Comparison of ENCODE assay signal across 19 cellular contexts in the genomic region with DNA sequence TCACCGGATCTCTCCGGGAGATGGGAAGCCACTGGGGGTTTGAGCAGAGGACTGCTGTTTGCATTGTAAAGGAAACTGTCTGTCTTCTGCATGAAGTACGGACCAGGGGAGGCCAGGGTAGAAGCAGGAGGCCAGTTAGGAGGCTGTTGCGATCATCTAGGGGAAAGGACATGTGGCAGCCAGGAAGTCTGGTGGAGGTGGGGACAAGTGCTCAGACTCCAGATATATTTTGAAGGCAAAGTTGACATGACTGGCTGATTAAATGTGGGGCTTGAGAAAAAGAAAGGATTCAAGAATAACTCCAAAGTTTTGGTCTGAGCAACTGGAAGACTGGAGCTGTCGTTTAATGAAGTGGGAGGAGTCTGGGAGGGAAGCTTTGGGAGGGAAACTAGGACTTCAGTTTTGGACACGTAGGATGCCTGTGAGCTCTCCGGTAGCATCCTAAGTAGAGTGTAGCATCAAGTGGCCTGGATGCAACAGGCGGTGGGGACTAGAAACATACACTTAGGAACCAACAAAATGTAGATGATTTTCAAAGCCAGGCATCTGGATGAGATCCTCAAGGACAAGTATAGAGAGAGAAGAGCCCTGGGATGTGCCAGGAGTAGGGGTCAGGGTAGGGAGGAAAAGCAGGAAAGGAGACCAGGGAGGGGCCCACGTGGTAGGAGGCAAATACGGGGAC. TPM values are rescaled to one million over a fixed set of nuclear protein-coding genes. Genes with fewer than 3 reads are reported as not detected.
A peak's percentile ranks its signal among the peaks of the same experiment; 100 is the strongest.
DNase-seq lines count a peak whose midpoint lies in the region; ATAC-seq, FAIRE-seq and TF ChIP-seq lines count a peak whose summit lies in the region.
"Had no signal": no experiment of that assay in that cellular context is flagged by ENCODE, and none has a peak within 500 bp of the region (broad histone marks: within the 10 kb centered on the region; RNA-seq: fewer than 3 reads in every experiment).

No MANE protein-coding gene starts in this region.

- H4K20me1 ChIP-seq in hepatocyte (ENCODE audit: insufficient read depth, poor library complexity, severe bottlenecking), result no peaks in the 10 kb centered on the region
- H4K20me1 ChIP-seq: BLaER1 had no signal

- H3K36me3 ChIP-seq in right atrium auricular region (no peaks in the 10 kb centered on the region), hepatocyte (replicated peaks; ENCODE audit: insufficient read depth, low read depth) (no peaks in the 10 kb centered on the region), spleen (no peaks in the 10 kb centered on the region)
- H3K36me3 ChIP-seq: BLaER1 had no signal

- H3K79me2 ChIP-seq in hepatocyte, result peaks cover 7% of the 10 kb centered on the region

- DNase-seq in Right ventricle myocardium superior (peak; percentile 4), right atrium auricular region (ENCODE audit: low spot score) (no peak), hepatocyte (ENCODE audit: low spot score) (no peak), substantia nigra (lab: John Stamatoyannopoulos, UW) (no peak), NCI-H1436 (lab: John Stamatoyannopoulos, UW) (no peak), spleen (no peak), GM12891 (ENCODE audit: insufficient read length, low spot score) (no peak)
- DNase-seq: AML-193; Caco-2; CD8-positive, alpha-beta memory T cell; DND-41; GDM1 had no signal

- H3K4me3 ChIP-seq in right atrium auricular region (no peak overlapping the region), hepatocyte (no peak overlapping the region), spleen (no peak overlapping the region)
- H3K4me3 ChIP-seq: BLaER1 had no signal

- TF ChIP-seq CTCF in right atrium auricular region (IDR thresholded peaks at IDR 0.05), result no peak
- TF ChIP-seq CTCF in hepatocyte (IDR thresholded peaks at IDR 0.05; ENCODE audit: poor library complexity), result no peak
- TF ChIP-seq CTCF in spleen (IDR thresholded peaks at IDR 0.05 in 8 of 11, conservative IDR thresholded peaks at IDR 0.05 in 3 of 11), result no peak

- ATAC-seq in Right ventricle myocardium superior (ENCODE audit: poor library complexity) (no peak), GM21423 (IDR thresholded peaks at IDR 0.05; ENCODE audit: unreplicated experiment) (no peak)
- ATAC-seq: HCT116 had no signal

- no peaks in the 10 kb centered on the region for H3K9me2 ChIP-seq in hepatocyte (replicated peaks; ENCODE audit: insufficient read depth)

- FAIRE-seq in GM12891 (lab: Jason Lieb, UNC), result no peak

- intact Hi-C loops in Right ventricle myocardium superior (cut with DNase I) (no loop called here), spleen (cut with DNase I; ENCODE audit: low total_unique reads) (no loop called here)

- H3K9me3 ChIP-seq in right atrium auricular region (no peaks in the 10 kb centered on the region), hepatocyte (ENCODE audit: low read depth) (no peaks in the 10 kb centered on the region), spleen (no peaks in the 10 kb centered on the region)
- H3K9me3 ChIP-seq: BLaER1, Caco-2 had no signal

- no peak overlapping the region for H3K4me2 ChIP-seq in hepatocyte
- H3K4me2 ChIP-seq: BLaER1 had no signal

- H3K27me3 ChIP-seq in right atrium auricular region (no peaks in the 10 kb centered on the region), hepatocyte (no peaks in the 10 kb centered on the region), spleen (replicated peaks in 1 of 7) (no peaks in the 10 kb centered on the region)
- H3K27me3 ChIP-seq: BLaER1 had no signal

- no peak overlapping the region for H2AFZ ChIP-seq in hepatocyte

- H3K27ac ChIP-seq in right atrium auricular region (no peak overlapping the region), hepatocyte (peak overlapping the region; percentile 16), substantia nigra (ENCODE audit: low read depth, low read length, poor library complexity, severe bottlenecking) (peak overlapping the region; percentile 66), spleen (no peak overlapping the region)
- H3K27ac ChIP-seq: 22Rv1, BLaER1 had no signal

- H3K4me1 ChIP-seq in right atrium auricular region, result peaks cover 0 to 4% of the 10 kb centered on the region in 2 donors
- peaks cover 11% of the 10 kb centered on the region for H3K4me1 ChIP-seq in hepatocyte (ENCODE audit: insufficient read depth)
- H3K4me1 ChIP-seq in spleen, result no peaks in the 10 kb centered on the region

- 78% methylated on average over 10 of the region's 10 CpGs for WGBS in hepatocyte (ENCODE audit: low lambda C conversion rate, missing lambda C conversion rate)
- WGBS in spleen, 5 donors, result 63 to 78% (median 71%) methylated on average over 10 of the region's 10 CpGs

- no peak for TF ChIP-seq POLR2A in spleen (IDR thresholded peaks at IDR 0.05)
- no peak for TF ChIP-seq POLR2A in GM12891 (IDR thresholded peaks at IDR 0.05; ENCODE audit: low read depth, low read length)

TF ChIP-seq in GM12891, 5 proteins besides CTCF, POLR2A, EP300 and RAD21:
- TF ChIP-seq POLR2AphosphoS5 (IDR thresholded peaks at IDR 0.05; ENCODE audit: low read depth, low read length) (no peak), TAF1 (IDR thresholded peaks at IDR 0.05; ENCODE audit: low read depth, low read length) (no peak)

RNA-seq across cellular contexts. Expression of a gene that starts 3.5 kb away (rescaled TPM):
- total RNA-seq in Right ventricle myocardium superior (not detected), right atrium auricular region (not detected), hepatocyte (32.3 and 43.9 TPM in 2 replicates), spleen (not detected)
- polyA plus RNA-seq in hepatocyte (30.5 and 47.4 TPM in 2 replicates), spleen (not detected)
- polyA plus RNA-seq in GM12891 (2012; ENCODE audit: low read depth, missing spikeins), result not detected
- total RNA-seq: A673; CD8-positive, alpha-beta memory T cell; H4 had no signal
- polyA plus RNA-seq: CD8-positive, alpha-beta memory T cell had no signal

RNA-seq across cellular contexts. Expression of a gene that starts 11.9 kb away (rescaled TPM):
- 18.5 TPM for total RNA-seq in Right ventricle myocardium superior
- total RNA-seq in right atrium auricular region, result 10 to 100 TPM; 23.6 to 51.7 TPM
- 1.2 and 1.8 TPM in 2 replicates for total RNA-seq in hepatocyte
- 0.33 and 1.8 TPM in 2 replicates for polyA plus RNA-seq in hepatocyte
- total RNA-seq in spleen, result 10 to 100 TPM; 45.0 to 81.8 (median 65.4) TPM
- polyA plus RNA-seq in spleen, result 10 to 100 TPM in 1 of 3 donors, 1 to 10 TPM in 2; 4.9 to 17.4 (median 7.0) TPM
- 3.6 TPM for polyA plus RNA-seq in GM12891 (2012; ENCODE audit: low read depth, missing spikeins)
- total RNA-seq: A673, Caco-2, HT-29 had no signal
- polyA plus RNA-seq: CD8-positive, alpha-beta memory T cell had no signal

RNA-seq across cellular contexts. Expression of a gene that starts 19.1 kb away (rescaled TPM):
- not detected for total RNA-seq in Right ventricle myocardium superior
- total RNA-seq in right atrium auricular region, result 1 to 10 TPM in 1 of 2 donors, under 1 TPM in 1; 0.70 to 2.1 TPM
- 28.7 and 29.8 TPM in 2 replicates for total RNA-seq in hepatocyte
- 43.1 and 50.3 TPM in 2 replicates for polyA plus RNA-seq in hepatocyte
- total RNA-seq in spleen, result not detected
- under 1 TPM in 2 of 3 donors, not detected in 1; 0.05 to 0.06 TPM for polyA plus RNA-seq in spleen
- not detected for polyA plus RNA-seq in GM12891 (2012; ENCODE audit: low read depth, missing spikeins)
- total RNA-seq: A673; CD8-positive, alpha-beta memory T cell; H4 had no signal
- polyA plus RNA-seq: CD8-positive, alpha-beta memory T cell had no signal

RNA-seq across cellular contexts. Expression of a gene that starts 48.7 kb away (rescaled TPM):
- total RNA-seq in Right ventricle myocardium superior, result 0.40 TPM
- total RNA-seq in right atrium auricular region, result under 1 TPM in 1 of 2 donors, not detected in 1; 0.39 TPM
- not detected in 2 replicates for total RNA-seq in hepatocyte
- polyA plus RNA-seq in hepatocyte, result 0.16 and 0.54 TPM in 2 replicates
- total RNA-seq in spleen, result 1 to 10 TPM in 4 of 7 donors, under 1 TPM in 2, not detected in 1; 0.47 to 2.2 (median 1.3) TPM
- polyA plus RNA-seq in spleen, result not detected
- polyA plus RNA-seq in GM12891 (2012; ENCODE audit: low read depth, missing spikeins), result not detected
- total RNA-seq: A673; Caco-2; CD8-positive, alpha-beta memory T cell; H4 had no signal
- polyA plus RNA-seq: CD8-positive, alpha-beta memory T cell had no signal

Comparison
In these comparisons a context has a peak if more than half of its experiments do, and no peak if none do; other contexts are left out.
1. H3K27ac ChIP-seq: peak in hepatocyte (single experiment) and substantia nigra (single experiment); none in right atrium auricular region (0 of 2) and spleen (0 of 8).
2. RNA of a gene that starts 3.5 kb away (total RNA-seq): 32.3 to 43.9 TPM in hepatocyte; not detected in right atrium auricular region, not detected in Right ventricle myocardium superior (single experiment) and not detected in spleen; every median in the first group is over 10 times any median in the second.